In genomic region chr1:223081181-223081994, GRCh38 we compare ENCODE assay signal across 1 cellular context.
TF ChIP-seq lines count a peak whose summit lies in the region.

No MANE protein-coding gene starts in this region.

TF ChIP-seq in HEK293, 187 proteins besides CTCF, POLR2A, EP300 and RAD21 (continued from another document and continues in another):
- TF ChIP-seq HIC1 (tag by site-specific recombination; IDR thresholded peaks at IDR 0.05) (peak; percentile 68; the same call in 1 of the 2 replicates), TSHZ1 (tag by site-specific recombination; IDR thresholded peaks at IDR 0.05; ENCODE audit: borderline replicate concordance) (0 out of 2 replicates have a peak, but pooled peaks have one; percentile 47), ZNF776 (tag by site-specific recombination; IDR thresholded peaks at IDR 0.05; ENCODE audit: borderline replicate concordance) (no peak), ZEB2 (tag by site-specific recombination; IDR thresholded peaks at IDR 0.05) (peak; percentile 96), ZNF792 (tag by site-specific recombination; IDR thresholded peaks at IDR 0.05) (0 out of 2 replicates have a peak, but pooled peaks have one; percentile 31), ZNF548 (tag by site-specific recombination; IDR thresholded peaks at IDR 0.05) (no peak), EGR2 (tag by site-specific recombination; IDR thresholded peaks at IDR 0.05; ENCODE audit: low read depth) (no peak), ZNF518A (tag by site-specific recombination; conservative IDR thresholded peaks at IDR 0.05; ENCODE audit: low read depth) (peak; percentile 61; the same call in 1 of the 2 replicates), ZNF701 (tag by site-specific recombination; IDR thresholded peaks at IDR 0.05) (no peak), ZNF768 (tag by site-specific recombination; IDR thresholded peaks at IDR 0.05) (no peak), ZBTB1 (tag by site-specific recombination; IDR thresholded peaks at IDR 0.05) (no peak), ZNF175 (tag by site-specific recombination; IDR thresholded peaks at IDR 0.05) (no peak), ZFP69B (tag by site-specific recombination; IDR thresholded peaks at IDR 0.05) (peak; percentile 70; the same call in 1 of the 2 replicates), ZNF292 (tag by site-specific recombination; IDR thresholded peaks at IDR 0.05; ENCODE audit: borderline replicate concordance, low read depth) (no peak), ZBTB44 (tag by site-specific recombination; IDR thresholded peaks at IDR 0.05) (no peak), ZNF221 (tag by site-specific recombination; IDR thresholded peaks at IDR 0.05; ENCODE audit: borderline replicate concordance) (0 out of 2 replicates have a peak, but pooled peaks have one; percentile 29), ZNF132 (tag by site-specific recombination; IDR thresholded peaks at IDR 0.05; ENCODE audit: borderline replicate concordance) (no peak), OSR2 (tag by site-specific recombination; IDR thresholded peaks at IDR 0.05) (peak; percentile 21; the same call in 1 of the 2 replicates), PBX3 (CRISPR knock-in tag; IDR thresholded peaks at IDR 0.05) (peak; percentile 90; the same call in 1 of the 2 replicates), ZNF513 (tag by site-specific recombination; IDR thresholded peaks at IDR 0.05) (no peak), ZNF544 (tag by site-specific recombination; IDR thresholded peaks at IDR 0.05) (no peak), MEIS1 (CRISPR knock-in tag; IDR thresholded peaks at IDR 0.05; ENCODE audit: borderline replicate concordance) (no peak), ZNF266 (tag by site-specific recombination; IDR thresholded peaks at IDR 0.05; ENCODE audit: low read depth) (no peak), BCL11A (tag by site-specific recombination; IDR thresholded peaks at IDR 0.05; ENCODE audit: low read depth) (peak; percentile 74; the same call in 1 of the 2 replicates), ZNF248 (tag by site-specific recombination; IDR thresholded peaks at IDR 0.05) (no peak), REPIN1 (tag by site-specific recombination; IDR thresholded peaks at IDR 0.05; ENCODE audit: low read depth) (no peak), ZNF777 (tag by site-specific recombination; IDR thresholded peaks at IDR 0.05; ENCODE audit: borderline replicate concordance) (no peak), ZNF654 (tag by site-specific recombination; IDR thresholded peaks at IDR 0.05; ENCODE audit: low read depth) (peak; percentile 72), ZNF571 (tag by site-specific recombination; IDR thresholded peaks at IDR 0.05) (no peak), KLF17 (tag by site-specific recombination; IDR thresholded peaks at IDR 0.05) (peak; percentile 96), ZNF394 (tag by site-specific recombination; IDR thresholded peaks at IDR 0.05; ENCODE audit: borderline replicate concordance) (peak; percentile 80; the same call in 1 of the 2 replicates), ZNF280D (tag by site-specific recombination; IDR thresholded peaks at IDR 0.05) (no peak), SCRT1 (tag by site-specific recombination; IDR thresholded peaks at IDR 0.05; ENCODE audit: borderline replicate concordance) (no peak), ZNF624 (tag by site-specific recombination; IDR thresholded peaks at IDR 0.05) (no peak), ZNF626 (tag by site-specific recombination; IDR thresholded peaks at IDR 0.05) (no peak), GLI4 (tag by site-specific recombination; IDR thresholded peaks at IDR 0.05) (no peak), ZNF404 (tag by site-specific recombination; IDR thresholded peaks at IDR 0.05) (no peak), ZFP41 (tag by site-specific recombination; IDR thresholded peaks at IDR 0.05; ENCODE audit: borderline replicate concordance) (no peak), ZSCAN4 (tag by site-specific recombination; IDR thresholded peaks at IDR 0.05) (peak; percentile 26; the same call in 1 of the 2 replicates)
